9 cellular contexts compared by ENCODE assay signal in genomic region chr7:36264123-36264916, GRCh38.
DNase-seq lines count a peak whose midpoint lies in the region; ATAC-seq lines count a peak whose summit lies in the region.
"Had no signal": no experiment of that assay in that cellular context is flagged by ENCODE, and none has a peak within 500 bp of the region (broad histone marks: within the 10 kb centered on the region; RNA-seq: fewer than 3 reads in every experiment).

No MANE protein-coding gene starts in this region.

- H2AK5ac ChIP-seq in trophoblast cell (ENCODE audit: low read length) = no peak overlapping the region

- DNase-seq in trophoblast cell = peak; percentile 23 to 34
- no peak for DNase-seq in kidney tubule cell (ENCODE audit: low spot score)
- DNase-seq in stimulated activated effector memory CD8-positive, alpha-beta T cell treated with anti-CD3 and anti-CD28 coated beads, Interleukin-12 subunit alpha, Interleukin-12 subunit beta, amount 100 ng/mL, for 72 hours (ENCODE audit: low spot score in 2 of 2) = no peak
- no peak for DNase-seq in NCI-H187 treated with DMSO at 0.1 percent for 48 hours (lab: John Stamatoyannopoulos, UW)

- H3K9ac ChIP-seq in trophoblast cell (ENCODE audit: low read length) = no peak overlapping the region

- no peak overlapping the region for H2BK12ac ChIP-seq in trophoblast cell (ENCODE audit: low read length)

- no peak overlapping the region for H3K14ac ChIP-seq in trophoblast cell (ENCODE audit: low read length)

- H2BK120ac ChIP-seq in trophoblast cell (ENCODE audit: insufficient read depth, low read length, poor library complexity) = no peak overlapping the region

- H2AFZ ChIP-seq in trophoblast cell (ENCODE audit: insufficient read depth, low read length, poor library complexity) = no peak overlapping the region

- no peak overlapping the region for H3K23ac ChIP-seq in trophoblast cell (ENCODE audit: low read length)

- no peaks in the 10 kb centered on the region for H3K9me3 ChIP-seq in trophoblast cell (ENCODE audit: insufficient read depth, low read depth, low read length)

- H3K36me3 Mint-ChIP-seq in stimulated activated effector memory CD8-positive, alpha-beta T cell treated with anti-CD3 and anti-CD28 coated beads, Interleukin-12 subunit alpha, Interleukin-12 subunit beta, amount 100 ng/mL, for 72 hours = no peaks in the 10 kb centered on the region
- H3K36me3 Mint-ChIP-seq: activated naive CD4-positive, alpha-beta T cell treated with anti-CD3 and anti-CD28 coated beads, Interleukin-2, amount 50 U/mL, for 24 hours had no signal

- no peak overlapping the region for H3K27ac Mint-ChIP-seq in stimulated activated effector memory CD8-positive, alpha-beta T cell treated with anti-CD3 and anti-CD28 coated beads, Interleukin-12 subunit alpha, Interleukin-12 subunit beta, amount 100 ng/mL, for 72 hours
- H3K27ac Mint-ChIP-seq: activated naive CD4-positive, alpha-beta T cell treated with anti-CD3 and anti-CD28 coated beads, Interleukin-2, amount 50 U/mL, for 24 hours had no signal

- H3K9me3 Mint-ChIP-seq in stimulated activated effector memory CD8-positive, alpha-beta T cell treated with anti-CD3 and anti-CD28 coated beads, Interleukin-12 subunit alpha, Interleukin-12 subunit beta, amount 100 ng/mL, for 72 hours = no peaks in the 10 kb centered on the region
- H3K9me3 Mint-ChIP-seq: activated naive CD4-positive, alpha-beta T cell treated with anti-CD3 and anti-CD28 coated beads, Interleukin-2, amount 50 U/mL, for 24 hours had no signal

- WGBS in trophoblast cell (ENCODE audit: extremely low coverage, insufficient coverage, insufficient read length) = no CpG with 5 or more reads among the region's 8 CpGs

- H3K4me1 Mint-ChIP-seq in stimulated activated effector memory CD8-positive, alpha-beta T cell treated with anti-CD3 and anti-CD28 coated beads, Interleukin-12 subunit alpha, Interleukin-12 subunit beta, amount 100 ng/mL, for 72 hours = peaks cover 10% of the 10 kb centered on the region

- H3K36me3 ChIP-seq in trophoblast cell (ENCODE audit: control insufficient read depth in 1 of 2, insufficient read depth in 2 of 2, low read length in 2 of 2) = no peaks in the 10 kb centered on the region

- H3K18ac ChIP-seq in trophoblast cell (ENCODE audit: low read length) = no peak overlapping the region

- H4K91ac ChIP-seq in trophoblast cell (ENCODE audit: low read depth, low read length) = no peak overlapping the region

- no peak overlapping the region for H3K4me3 Mint-ChIP-seq in stimulated activated effector memory CD8-positive, alpha-beta T cell treated with anti-CD3 and anti-CD28 coated beads, Interleukin-12 subunit alpha, Interleukin-12 subunit beta, amount 100 ng/mL, for 72 hours
- H3K4me3 Mint-ChIP-seq: activated naive CD4-positive, alpha-beta T cell treated with anti-CD3 and anti-CD28 coated beads, Interleukin-2, amount 50 U/mL, for 24 hours had no signal

- ATAC-seq in GM18517 (IDR thresholded peaks at IDR 0.05; ENCODE audit: unreplicated experiment) = peak; percentile 57
- ATAC-seq in HG03108 (IDR thresholded peaks at IDR 0.05; ENCODE audit: unreplicated experiment) = peak; percentile 45
- ATAC-seq in activated CD4-positive, CD25-positive, alpha-beta regulatory T cell treated with anti-CD3 and anti-CD28 coated beads, Interleukin-2, amount 50 U/mL, for 24 hours = no peak
- ATAC-seq in stimulated activated effector memory CD8-positive, alpha-beta T cell treated with anti-CD3 and anti-CD28 coated beads, Interleukin-12 subunit alpha, Interleukin-12 subunit beta, amount 100 ng/mL, for 72 hours = no peak

- H4K12ac ChIP-seq in trophoblast cell (ENCODE audit: low read depth, low read length) = no peak overlapping the region

- H3K4me3 ChIP-seq in trophoblast cell (ENCODE audit: low read depth, low read length) = no peak overlapping the region

- H3K27ac ChIP-seq in cingulate gyrus (ENCODE audit: low read depth, low read length) (peak overlapping the region; percentile 76), trophoblast cell (ENCODE audit: low read depth, low read length) (no peak overlapping the region)

- no peak overlapping the region for H4K8ac ChIP-seq in trophoblast cell (ENCODE audit: low read depth, low read length)

- H3K4me1 ChIP-seq in trophoblast cell (ENCODE audit: control insufficient read depth in 1 of 2, insufficient read depth in 2 of 2, low read length in 2 of 2) = peaks cover 3 to 5% of the 10 kb centered on the region in 2 experiments

- H3K79me1 ChIP-seq in trophoblast cell (ENCODE audit: low read length) = no peaks in the 10 kb centered on the region

- no peak overlapping the region for H3K4ac ChIP-seq in trophoblast cell (ENCODE audit: low read depth, low read length)

- no peak overlapping the region for H3K4me2 ChIP-seq in trophoblast cell (ENCODE audit: low read length)

- no peaks in the 10 kb centered on the region for H3K79me2 ChIP-seq in trophoblast cell (ENCODE audit: control insufficient read depth, insufficient read depth, low read length, poor library complexity)

- no peak overlapping the region for H2BK5ac ChIP-seq in trophoblast cell (ENCODE audit: low read depth, low read length, poor library complexity)

- H3K27me3 ChIP-seq in trophoblast cell (ENCODE audit: insufficient read depth, low read length) = no peaks in the 10 kb centered on the region

Comparison
In these comparisons a context has a peak if more than half of its experiments do, and no peak if none do; other contexts are left out.
1. ATAC-seq: peak in GM18517 (single experiment) and HG03108 (single experiment); none in activated CD4-positive, CD25-positive, alpha-beta regulatory T cell treated with anti-CD3 and anti-CD28 coated beads, Interleukin-2, amount 50 U/mL, for 24 hours (0 of 2) and stimulated activated effector memory CD8-positive, alpha-beta T cell treated with anti-CD3 and anti-CD28 coated beads, Interleukin-12 subunit alpha, Interleukin-12 subunit beta, amount 100 ng/mL, for 72 hours (single experiment).
2. DNase-seq: peak in trophoblast cell (2 of 2); none in kidney tubule cell (single experiment), stimulated activated effector memory CD8-positive, alpha-beta T cell treated with anti-CD3 and anti-CD28 coated beads, Interleukin-12 subunit alpha, Interleukin-12 subunit beta, amount 100 ng/mL, for 72 hours (0 of 2) and NCI-H187 treated with DMSO at 0.1 percent for 48 hours (single experiment).